ENCODE assay signal across 20 cellular contexts in genomic region chr4:160423879-160424451, GRCh38.
A peak's percentile ranks its signal among the peaks of the same experiment; 100 is the strongest.
DNase-seq lines count a peak whose midpoint lies in the region; ATAC-seq, FAIRE-seq and TF ChIP-seq lines count a peak whose summit lies in the region.
"Had no signal": no experiment of that assay in that cellular context is flagged by ENCODE, and none has a peak within 500 bp of the region (broad histone marks: within the 10 kb centered on the region; RNA-seq: fewer than 3 reads in every experiment).

No MANE protein-coding gene starts in this region.

- H3K27ac ChIP-seq in GM12878 (ENCODE audit: control insufficient read depth, insufficient read depth), result no peak overlapping the region
- H3K27ac ChIP-seq: adrenal gland, gastroesophageal sphincter, right lobe of liver had no signal

- no TSS peak for BruUV-seq in GM12878 (replicated peaks; lab: Mats Ljungman, UMichigan)

- 26% methylated on average over 6 of the region's 6 CpGs for WGBS in GM12878 (ENCODE audit: insufficient coverage, insufficient replicate concordance, low lambda C conversion rate, missing lambda C conversion rate)

- peak; percentile 58 for ATAC-seq in GM18520 (IDR thresholded peaks at IDR 0.05; ENCODE audit: unreplicated experiment)
- ATAC-seq in GM12878, result peak; percentile 73
- no peak for ATAC-seq in stimulated activated naive B cell treated with anti-CD40 and anti-IgM and Interleukin-4, amounts not matched to agents 10 μg/mL and 1 μg/mL and 100 μg/mL, for 72 hours (replicated peaks)
- ATAC-seq: gastroesophageal sphincter, right lobe of liver had no signal

- no peak overlapping the region for H3K4me2 ChIP-seq in GM12878 (ENCODE audit: control insufficient read depth, insufficient read depth)

- in situ Hi-C loops in GM12878 (cut with MboI), result no loop called here

- DNase-seq in NCI-H460 (ENCODE audit: extremely low read depth, low read depth) (peak; percentile 55), GM12878 (ENCODE audit: low read depth, low spot score) (no peak), renal cortical epithelial cell (ENCODE audit: low read depth) (peak; percentile 32), medulla oblongata (ENCODE audit: extremely low spot score) (no peak), NCI-H446 (lab: John Stamatoyannopoulos, UW) (no peak)
- no peak for DNase-seq in stimulated activated naive B cell treated with anti-CD40 and anti-IgM and Interleukin-4, amounts not matched to agents 10 μg/mL and 1 μg/mL and 100 μg/mL, for 72 hours
- DNase-seq: activated CD4-positive, alpha-beta memory T cell treated with anti-CD3 and anti-CD28 coated beads for 36 hours; adrenal gland; DMS79 treated with DMSO at 0.1 percent for 48 hours; HCEC 1CT; NCI-H1105 treated with DMSO at 0.1 percent for 48 hours; NCI-H345; right lobe of liver; stimulated activated CD4-positive, alpha-beta T cell treated with anti-CD3 and anti-CD28 coated beads, Interleukin-2, amount 100 ng/mL, for 48 hours had no signal

- no peaks in the 10 kb centered on the region for H4K20me1 ChIP-seq in GM12878 (ENCODE audit: control insufficient read depth, insufficient read depth)

- no peaks in the 10 kb centered on the region for H3K36me3 ChIP-seq in GM12878 (ENCODE audit: control insufficient read depth in 2 of 2, insufficient read depth in 2 of 2, low read length in 1 of 2)
- H3K36me3 ChIP-seq: adrenal gland, gastroesophageal sphincter, right lobe of liver had no signal

- no peak overlapping the region for H3K4me3 Mint-ChIP-seq in stimulated activated naive B cell treated with anti-CD40 and anti-IgM and Interleukin-4, amounts not matched to agents 10 μg/mL and 1 μg/mL and 100 μg/mL, for 72 hours
- H3K4me3 Mint-ChIP-seq: activated CD4-positive, alpha-beta memory T cell treated with anti-CD3 and anti-CD28 coated beads for 36 hours; CD14-positive monocyte; IgD-negative memory B cell; memory B cell had no signal

- no peak overlapping the region for H2AFZ ChIP-seq in GM12878 (ENCODE audit: control insufficient read depth, low read depth, low read length)

- intact Hi-C loops in GM12878 (cut with micrococcal nuclease; ENCODE audit: unreplicated experiment), result no loop called here

- H3K9me3 ChIP-seq in GM12878 (replicated peaks; ENCODE audit: control insufficient read depth, insufficient read depth, low read length), result no peaks in the 10 kb centered on the region
- H3K9me3 ChIP-seq: adrenal gland, gastroesophageal sphincter had no signal

- H3K27me3 Mint-ChIP-seq in stimulated activated naive B cell treated with anti-CD40 and anti-IgM and Interleukin-4, amounts not matched to agents 10 μg/mL and 1 μg/mL and 100 μg/mL, for 72 hours, result no peaks in the 10 kb centered on the region
- H3K27me3 Mint-ChIP-seq: activated CD4-positive, alpha-beta memory T cell treated with anti-CD3 and anti-CD28 coated beads for 36 hours; IgD-negative memory B cell; memory B cell had no signal

- TF ChIP-seq POLR2A in GM12878 (IDR thresholded peaks at IDR 0.05; ENCODE audit: low read depth, low read length), result no peak

- no peak for FAIRE-seq in GM12878 (lab: Jason Lieb, UNC)

- SMC1A ChIA-PET in GM12878 (lab: Charles Lee; ENCODE audit: uncharacterized antibody, unreplicated experiment), result no interaction called here

- no peaks in the 10 kb centered on the region for H3K27me3 ChIP-seq in GM12878 (replicated peaks in 1 of 2; ENCODE audit: control insufficient read depth in 2 of 2, insufficient read depth in 2 of 2, low read length in 1 of 2)
- H3K27me3 ChIP-seq: adrenal gland, gastroesophageal sphincter, right lobe of liver had no signal

- TF ChIP-seq EP300 in GM12878 (IDR thresholded peaks at IDR 0.05; ENCODE audit: borderline replicate concordance in 1 of 2, control insufficient read depth in 1 of 2, low read depth in 2 of 2, low read length in 2 of 2), result no peak

- H3K4me3 ChIP-seq in GM12878, result no peak overlapping the region
- H3K4me3 ChIP-seq: adrenal gland, gastroesophageal sphincter, right lobe of liver had no signal

- TF ChIP-seq CTCF in GM12878 (IDR thresholded peaks at IDR 0.05 in 2 of 3, conservative IDR thresholded peaks at IDR 0.05 in 1 of 3; ENCODE audit: control insufficient read depth in 2 of 3, extremely low read depth in 1 of 3, insufficient read depth in 1 of 3, low read depth in 3 of 3, low read length in 3 of 3), result no peak

- no peaks in the 10 kb centered on the region for H3K4me1 ChIP-seq in GM12878 (ENCODE audit: control insufficient read depth, insufficient read depth, low read length)
- H3K4me1 ChIP-seq: adrenal gland, gastroesophageal sphincter, right lobe of liver had no signal

- CTCF ChIA-PET in GM12878 (lab: Yijun Ruan, JAX), result interaction anchor here (1.0 kb wide), 1 partner anchor 10 kb away, joined by 4 read pairs; no protein-coding TSS in a partner anchor

- no peak overlapping the region for H3K27ac Mint-ChIP-seq in stimulated activated naive B cell treated with anti-CD40 and anti-IgM and Interleukin-4, amounts not matched to agents 10 μg/mL and 1 μg/mL and 100 μg/mL, for 72 hours
- H3K27ac Mint-ChIP-seq: activated CD4-positive, alpha-beta memory T cell treated with anti-CD3 and anti-CD28 coated beads for 36 hours; activated T-helper 2 cell treated with anti-CD3 and anti-CD28 coated beads, Interferon-gamma antibody, Interleukin-2, Interleukin-4, amounts not matched to agents 10 μg/mL and 5 μg/mL and 100 μg/mL, durations not matched to agents 14 hours and 24 hours and 36 hours; CD14-positive monocyte; memory B cell had no signal

- POLR2A ChIA-PET in GM12878 (lab: Charles Lee), result no interaction called here

- RAD21 ChIA-PET in GM12878 (lab: Charles Lee; ENCODE audit: unreplicated experiment), result no interaction called here

- peaks cover 0 to 7% of the 10 kb centered on the region in 2 donors for H3K9me3 Mint-ChIP-seq in stimulated activated naive B cell treated with anti-CD40 and anti-IgM and Interleukin-4, amounts not matched to agents 10 μg/mL and 1 μg/mL and 100 μg/mL, for 72 hours

- no peaks in the 10 kb centered on the region for H3K36me3 Mint-ChIP-seq in stimulated activated naive B cell treated with anti-CD40 and anti-IgM and Interleukin-4, amounts not matched to agents 10 μg/mL and 1 μg/mL and 100 μg/mL, for 72 hours
- H3K36me3 Mint-ChIP-seq: activated CD4-positive, alpha-beta memory T cell treated with anti-CD3 and anti-CD28 coated beads for 36 hours; CD14-positive monocyte; IgD-negative memory B cell; memory B cell had no signal

- no peak overlapping the region for H3K9ac ChIP-seq in GM12878 (ENCODE audit: control insufficient read depth, insufficient read depth, low read length)

- no peaks in the 10 kb centered on the region for H3K79me2 ChIP-seq in GM12878 (ENCODE audit: control insufficient read depth, insufficient read depth, low read length)

- H3K4me1 Mint-ChIP-seq in stimulated activated naive B cell treated with anti-CD40 and anti-IgM and Interleukin-4, amounts not matched to agents 10 μg/mL and 1 μg/mL and 100 μg/mL, for 72 hours, result no peaks in the 10 kb centered on the region
- H3K4me1 Mint-ChIP-seq: CD14-positive monocyte, IgD-negative memory B cell, memory B cell had no signal

- TF ChIP-seq RAD21 in GM12878 (IDR thresholded peaks at IDR 0.05; ENCODE audit: insufficient read depth, low read depth, low read length), result no peak

TF ChIP-seq in GM12878, 131 proteins besides CTCF, POLR2A, EP300 and RAD21 (continues in another document):
- TF ChIP-seq USF1 (IDR thresholded peaks at IDR 0.05; ENCODE audit: borderline replicate concordance, extremely low read length, insufficient read depth, low read depth, low read length) (no peak), KAT2A (conservative IDR thresholded peaks at IDR 0.05; ENCODE audit: control insufficient read depth, low read depth, low read length) (no peak), RAD51 (IDR thresholded peaks at IDR 0.05) (no peak), PAX8 (IDR thresholded peaks at IDR 0.05) (no peak), CREB1 (IDR thresholded peaks at IDR 0.05; ENCODE audit: low read depth) (peak; percentile 53), PBX3 (IDR thresholded peaks at IDR 0.05; ENCODE audit: insufficient replicate concordance, low read depth, low read length) (no peak), JUNB (IDR thresholded peaks at IDR 0.05) (peak; percentile 56)

Comparison
In these comparisons a context has a peak if more than half of its experiments do, and no peak if none do; other contexts are left out.
1. ATAC-seq: peak in GM18520 (single experiment) and GM12878 (single experiment); none in stimulated activated naive B cell treated with anti-CD40 and anti-IgM and Interleukin-4, amounts not matched to agents 10 μg/mL and 1 μg/mL and 100 μg/mL, for 72 hours (0 of 2).
2. DNase-seq: peak in NCI-H460 (single experiment) and renal cortical epithelial cell (single experiment); none in GM12878 (single experiment), stimulated activated naive B cell treated with anti-CD40 and anti-IgM and Interleukin-4, amounts not matched to agents 10 μg/mL and 1 μg/mL and 100 μg/mL, for 72 hours (single experiment), medulla oblongata (single experiment) and NCI-H446 (0 of 2).